9 cellular contexts compared by ENCODE assay signal in the genomic region with DNA sequence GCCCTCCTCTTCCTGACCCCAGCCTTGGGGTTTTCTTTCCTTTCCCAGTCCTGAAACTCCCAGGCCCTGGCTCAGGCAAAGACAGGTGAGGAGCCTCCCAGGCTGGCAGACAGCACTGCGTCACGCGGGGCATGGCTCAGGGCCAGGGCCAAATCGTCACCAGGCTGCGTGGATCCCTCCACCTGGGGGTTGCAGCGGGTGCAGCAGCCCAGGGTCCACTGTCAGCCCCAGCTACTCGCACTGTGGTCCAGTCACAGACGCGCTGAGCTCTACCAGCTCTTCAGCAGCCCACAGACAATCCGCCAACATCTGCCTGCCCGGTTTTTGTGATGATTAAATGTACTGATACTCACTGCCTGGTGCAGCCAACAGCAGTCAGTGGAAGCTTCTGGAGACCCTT. TPM values are rescaled to one million over a fixed set of nuclear protein-coding genes. Genes with fewer than 3 reads are reported as not detected.
A peak's percentile ranks its signal among the peaks of the same experiment; 100 is the strongest.
DNase-seq lines count a peak whose midpoint lies in the region; ATAC-seq and TF ChIP-seq lines count a peak whose summit lies in the region.
"Had no signal": no experiment of that assay in that cellular context is flagged by ENCODE, and none has a peak within 500 bp of the region (broad histone marks: within the 10 kb centered on the region; RNA-seq: fewer than 3 reads in every experiment).

No MANE protein-coding gene starts in this region.

- POLR2A ChIA-PET in CD8-positive, alpha-beta memory T cell (lab: Charles Lee): interaction anchor here (1.7 to 13.6 kb wide), 2 partner anchors 8 to 12 kb away, joined by 6 to 300 read pairs; partner anchors contain the start of gene FAM78A
- POLR2A ChIA-PET in T-cell (lab: Charles Lee): interaction anchor here (0.5 to 1.1 kb wide), 3 partner anchors 13 to 117 kb away, joined by 5 read pairs; no protein-coding TSS in a partner anchor

- peak in 3 of 5 donors; percentile 33 to 68 (median 51) for DNase-seq in CD8-positive, alpha-beta memory T cell
- DNase-seq in T-cell: peak in 12 of 34 experiments; percentile 34 to 67 (median 49)
- DNase-seq in activated naive CD8-positive, alpha-beta T cell treated with anti-CD3 and anti-CD28 coated beads, Interleukin-2, amount 50 U/mL, for 24 hours: peak; percentile 44
- DNase-seq in psoas muscle: peak in 1 of 2 donors; percentile 74
- no peak for DNase-seq in central memory CD4-positive, alpha-beta T cell
- DNase-seq in NCI-H1436 treated with DMSO at 0.1 percent for 48 hours (lab: John Stamatoyannopoulos, UW): no peak
- DNase-seq: DMS153, substantia nigra had no signal

- ATAC-seq in T-cell (replicated peaks in 1 of 4): peak; percentile 11 to 28 (median 20)
- peak; percentile 6 for ATAC-seq in activated naive CD8-positive, alpha-beta T cell treated with anti-CD3 and anti-CD28 coated beads, Interleukin-2, amount 50 U/mL, for 24 hours
- peak; percentile 43 to 68 (median 58) for ATAC-seq in psoas muscle
- no peak for ATAC-seq in GM19023 (IDR thresholded peaks at IDR 0.05; ENCODE audit: unreplicated experiment)

- H3K4me3 ChIP-seq in CD8-positive, alpha-beta memory T cell (ENCODE audit: low read length): peak overlapping the region; percentile 10
- H3K4me3 ChIP-seq in psoas muscle: no peak overlapping the region

- peaks cover 40% of the 10 kb centered on the region for H3K36me3 ChIP-seq in CD8-positive, alpha-beta memory T cell (ENCODE audit: insufficient read depth, low read length)
- peaks cover 0 to 35% of the 10 kb centered on the region in 2 donors for H3K36me3 ChIP-seq in psoas muscle (ENCODE audit: insufficient read depth in 1 of 2, low read depth in 1 of 2)

- TF ChIP-seq CTCF in psoas muscle (IDR thresholded peaks at IDR 0.05): no peak

- H3K27me3 Mint-ChIP-seq in CD8-positive, alpha-beta memory T cell: peaks cover 0 to under 1% of the 10 kb centered on the region in 2 donors
- no peaks in the 10 kb centered on the region for H3K27me3 Mint-ChIP-seq in T-cell
- H3K27me3 Mint-ChIP-seq in activated naive CD8-positive, alpha-beta T cell treated with anti-CD3 and anti-CD28 coated beads, Interleukin-2, amount 50 U/mL, for 24 hours: no peaks in the 10 kb centered on the region

- H3K27me3 ChIP-seq in CD8-positive, alpha-beta memory T cell (ENCODE audit: insufficient read depth, low read length, poor library complexity, severe bottlenecking): no peaks in the 10 kb centered on the region
- H3K27me3 ChIP-seq in psoas muscle (ENCODE audit: insufficient read depth in 3 of 3, low read length in 2 of 3): no peaks in the 10 kb centered on the region

- H3K27ac Mint-ChIP-seq in CD8-positive, alpha-beta memory T cell: peak overlapping the region; percentile 89 to 99 (median 96)
- H3K27ac Mint-ChIP-seq in T-cell: peak overlapping the region; percentile 98 to 99
- H3K27ac Mint-ChIP-seq in activated naive CD8-positive, alpha-beta T cell treated with anti-CD3 and anti-CD28 coated beads, Interleukin-2, amount 50 U/mL, for 24 hours: peak overlapping the region; percentile 98

- peaks cover 74% of the 10 kb centered on the region for H3K4me1 ChIP-seq in CD8-positive, alpha-beta memory T cell (ENCODE audit: insufficient read depth, low read length)
- peaks cover 37% of the 10 kb centered on the region for H3K4me1 ChIP-seq in psoas muscle

- WGBS in psoas muscle, 3 donors: 48 to 58% (median 49%) methylated on average over 11 of the region's 11 CpGs

- H3K9me3 Mint-ChIP-seq in CD8-positive, alpha-beta memory T cell: no peaks in the 10 kb centered on the region
- H3K9me3 Mint-ChIP-seq in T-cell: no peaks in the 10 kb centered on the region
- no peaks in the 10 kb centered on the region for H3K9me3 Mint-ChIP-seq in activated naive CD8-positive, alpha-beta T cell treated with anti-CD3 and anti-CD28 coated beads, Interleukin-2, amount 50 U/mL, for 24 hours

- peaks cover 50 to 79% (median 67%) of the 10 kb centered on the region in 3 donors for H3K4me1 Mint-ChIP-seq in CD8-positive, alpha-beta memory T cell
- H3K4me1 Mint-ChIP-seq in T-cell: peaks cover 75 to 85% (median 80%) of the 10 kb centered on the region in 3 donors
- peaks cover 77% of the 10 kb centered on the region for H3K4me1 Mint-ChIP-seq in activated naive CD8-positive, alpha-beta T cell treated with anti-CD3 and anti-CD28 coated beads, Interleukin-2, amount 50 U/mL, for 24 hours

- intact Hi-C loops in psoas muscle (cut with DNase I): no loop called here

- peak overlapping the region; percentile 48 to 92 (median 65) for H3K4me3 Mint-ChIP-seq in CD8-positive, alpha-beta memory T cell
- peak overlapping the region; percentile 62 to 91 (median 71) for H3K4me3 Mint-ChIP-seq in T-cell
- peak overlapping the region; percentile 49 for H3K4me3 Mint-ChIP-seq in activated naive CD8-positive, alpha-beta T cell treated with anti-CD3 and anti-CD28 coated beads, Interleukin-2, amount 50 U/mL, for 24 hours

- H3K27ac ChIP-seq in CD8-positive, alpha-beta memory T cell (ENCODE audit: low read depth, low read length): peak overlapping the region; percentile 4
- peak overlapping the region; percentile 73 for H3K27ac ChIP-seq in psoas muscle

- CTCF ChIA-PET in CD8-positive, alpha-beta memory T cell (lab: Charles Lee): interaction anchor here (1.1 to 16.5 kb wide), 2 partner anchors 9 to 11 kb away, joined by 3 to 248 read pairs; no protein-coding TSS in a partner anchor
- CTCF ChIA-PET in T-cell (lab: Charles Lee): interaction anchor here (1.0 to 1.3 kb wide), 2 partner anchors 8 to 10 kb away, joined by 3 to 4 read pairs; no protein-coding TSS in a partner anchor

- H3K9me3 ChIP-seq in CD8-positive, alpha-beta memory T cell (ENCODE audit: low read length): no peaks in the 10 kb centered on the region
- no peaks in the 10 kb centered on the region for H3K9me3 ChIP-seq in psoas muscle

- peaks cover 0 to 69% (median 6%) of the 10 kb centered on the region in 3 donors for H3K36me3 Mint-ChIP-seq in CD8-positive, alpha-beta memory T cell
- peaks cover 27% of the 10 kb centered on the region for H3K36me3 Mint-ChIP-seq in T-cell
- peaks cover 29% of the 10 kb centered on the region for H3K36me3 Mint-ChIP-seq in activated naive CD8-positive, alpha-beta T cell treated with anti-CD3 and anti-CD28 coated beads, Interleukin-2, amount 50 U/mL, for 24 hours (ENCODE audit: low read depth)

RNA-seq across cellular contexts. Expression of gene FAM78A, which starts 12.1 kb away (rescaled TPM):
- 10 to 100 TPM; 43.6 to 44.4 TPM for total RNA-seq in CD8-positive, alpha-beta memory T cell
- 27.6 TPM for polyA plus RNA-seq in CD8-positive, alpha-beta memory T cell
- 100 to 1,000 TPM in 1 of 5 donors, 10 to 100 TPM in 4; 70.4 to 106 (median 98.4) TPM for total RNA-seq in T-cell
- total RNA-seq in psoas muscle: 10 to 100 TPM in 3 of 4 donors, 1 to 10 TPM in 1; 6.1 to 17.6 (median 14.2) TPM
- 10 to 100 TPM in 1 of 3 donors, 1 to 10 TPM in 2; 4.3 to 11.5 (median 5.3) TPM for polyA plus RNA-seq in psoas muscle

RNA-seq across cellular contexts. Expression of gene PLPP7, which starts 25.3 kb away (rescaled TPM):
- not detected for total RNA-seq in CD8-positive, alpha-beta memory T cell
- not detected for polyA plus RNA-seq in CD8-positive, alpha-beta memory T cell
- total RNA-seq in T-cell (under 1 TPM in 3 of 5 donors, not detected in 2; 0.13 to 0.58 (median 0.13) TPM), psoas muscle (100 to 1,000 TPM in 2 of 4 donors, 10 to 100 TPM in 2; 31.0 to 131 (median 94.5) TPM)
- 100 to 1,000 TPM in 1 of 3 donors, 10 to 100 TPM in 2; 19.4 to 156 (median 90.5) TPM for polyA plus RNA-seq in psoas muscle

Comparison
In these comparisons a context has a peak if more than half of its experiments do, and no peak if none do; other contexts are left out.
1. DNase-seq: peak in CD8-positive, alpha-beta memory T cell (3 of 5) and activated naive CD8-positive, alpha-beta T cell treated with anti-CD3 and anti-CD28 coated beads, Interleukin-2, amount 50 U/mL, for 24 hours (single experiment); none in central memory CD4-positive, alpha-beta T cell (single experiment) and NCI-H1436 treated with DMSO at 0.1 percent for 48 hours (single experiment).
2. RNA of gene PLPP7, which starts 25.3 kb away (total RNA-seq): 31.0 to 131 TPM in psoas muscle; 0.13 to 0.58 TPM in T-cell and not detected in CD8-positive, alpha-beta memory T cell; every median in the first group is over 10 times any median in the second.
3. Peak in every context shown above with its lines, with median percentiles within 50 percentile points of each other: H3K27ac Mint-ChIP-seq and H3K4me3 Mint-ChIP-seq.